In genomic region chr7:30027065-30027456, GRCh38 we compare ENCODE assay signal across 8 cellular contexts. TPM values are rescaled to one million over a fixed set of nuclear protein-coding genes. Genes with fewer than 3 reads are reported as not detected.
A peak's percentile ranks its signal among the peaks of the same experiment; 100 is the strongest.
DNase-seq lines count a peak whose midpoint lies in the region; ATAC-seq, FAIRE-seq and TF ChIP-seq lines count a peak whose summit lies in the region.

No MANE protein-coding gene starts in this region.

- CTCF ChIA-PET in Caco-2 (lab: Charles Lee) = interaction anchor here (3.3 kb wide), 1 partner anchor 35 kb away, joined by 15 read pairs; no protein-coding TSS in a partner anchor
- CTCF ChIA-PET in K562 (lab: Yijun Ruan, JAX; ENCODE audit: low intra/inter-chr PET ratio) = no interaction called here

- H3K4me1 ChIP-seq in Caco-2 (peaks cover 8% of the 10 kb centered on the region), OCI-LY3 (ENCODE audit: low read length) (peaks cover 23% of the 10 kb centered on the region), K562 (replicated peaks in 1 of 2; ENCODE audit: control insufficient read depth in 2 of 2, insufficient read depth in 2 of 2, low read length in 2 of 2) (peaks cover 10 to 17% of the 10 kb centered on the region in 2 experiments; a peak in 3 of 5 replicates)

- peak overlapping the region; percentile 98 for H3K27ac ChIP-seq in OCI-LY3 (ENCODE audit: low read length)
- peak overlapping the region; percentile 76 for H3K27ac ChIP-seq in K562 (ENCODE audit: extremely low read depth, low read depth, low read length)

- H3K36me3 Mint-ChIP-seq in Caco-2 (ENCODE audit: insufficient read depth, unreplicated experiment) = peaks cover 12% of the 10 kb centered on the region

- in situ Hi-C loops in K562 (cut with MboI) = no loop called here

- H2AFZ ChIP-seq in OCI-LY3 (ENCODE audit: low read depth, low read length) (0 out of 2 replicates have a peak overlapping the region, but pooled peaks have one; percentile 42), K562 (ENCODE audit: low read depth, low read length) (peak overlapping the region; percentile 98)

- intact Hi-C loops in Caco-2 (cut with micrococcal nuclease; ENCODE audit: unreplicated experiment) (loop anchor here (2.0 kb wide), 1 partner anchor 36 kb away; no protein-coding TSS in a partner anchor), K562 (cut with micrococcal nuclease) (loop anchor here (5.0 kb wide), 1 partner anchor 110 kb away; no protein-coding TSS in a partner anchor)

- DNase-seq in Caco-2 (no peak), K562 (ENCODE audit: extremely low read depth in 1 of 4, low spot score in 3 of 4) (peak in 1 of 4 experiments; percentile 16), NCI-H2029 treated with DMSO at 0.1 percent for 48 hours (lab: John Stamatoyannopoulos, UW) (no peak)
- peak; percentile 26 for DNase-seq in stimulated activated CD4-positive, alpha-beta T cell treated with anti-CD3 and anti-CD28 coated beads, Interleukin-2, amount 100 ng/mL, for 4 hours (ENCODE audit: low read depth)

- POLR2A ChIA-PET in Caco-2 (lab: Charles Lee) (no interaction called here), K562 (lab: Yijun Ruan, JAX) (interaction anchor here (0.7 to 1.7 kb wide), 6 partner anchors 9 to 91 kb away, joined by 3 to 11 read pairs (median 4); no protein-coding TSS in a partner anchor)

- no peaks in the 10 kb centered on the region for H3K27me3 Mint-ChIP-seq in Caco-2 (ENCODE audit: insufficient read depth, unreplicated experiment)

- BruUV-seq in Caco-2 (replicated peaks; lab: Mats Ljungman, UMichigan) (no TSS peak), K562 (replicated peaks; lab: Mats Ljungman, UMichigan) (TSS peak; percentile 30)

- 4% methylated on average over 10 of the region's 10 CpGs for WGBS in K562 (ENCODE audit: insufficient coverage, low coverage, missing lambda C conversion rate)

- H3K27ac Mint-ChIP-seq in Caco-2 (ENCODE audit: unreplicated experiment) = peak overlapping the region; percentile 94

- no peaks in the 10 kb centered on the region for H3K9me1 ChIP-seq in K562 (ENCODE audit: control insufficient read depth, insufficient read depth, low read length)

- H3K27me3 ChIP-seq in Caco-2 (replicated peaks; ENCODE audit: control insufficient read depth, insufficient read depth, low read length) (no peaks in the 10 kb centered on the region), OCI-LY3 (ENCODE audit: low read depth, low read length) (no peaks in the 10 kb centered on the region), K562 (ENCODE audit: control insufficient read depth in 2 of 2, insufficient read depth in 2 of 2, low read length in 2 of 2) (no peaks in the 10 kb centered on the region)

- H3K4me3 Mint-ChIP-seq in Caco-2 (ENCODE audit: unreplicated experiment) = no peak overlapping the region

- H3K36me3 ChIP-seq in Caco-2 (ENCODE audit: control insufficient read depth, insufficient read depth, low read length) (no peaks in the 10 kb centered on the region), OCI-LY3 (replicated peaks; ENCODE audit: low read depth, low read length) (peaks cover 3% of the 10 kb centered on the region), K562 (ENCODE audit: control insufficient read depth, insufficient read depth, low read length) (peaks cover 21% of the 10 kb centered on the region)

- H3K79me2 ChIP-seq in OCI-LY3 (ENCODE audit: low read length) = peaks cover 73% of the 10 kb centered on the region
- H3K79me2 ChIP-seq in K562 (ENCODE audit: control insufficient read depth, insufficient read depth, low read length) = peaks cover 87% of the 10 kb centered on the region

- H3K9me3 ChIP-seq in Caco-2 = no peaks in the 10 kb centered on the region
- no peaks in the 10 kb centered on the region for H3K9me3 ChIP-seq in OCI-LY3 (ENCODE audit: insufficient read depth, low read length)
- H3K9me3 ChIP-seq in K562 (replicated peaks; ENCODE audit: control insufficient read depth, insufficient read depth, low read depth, low read length) = no peaks in the 10 kb centered on the region

- no peak for TF ChIP-seq RAD21 in K562 (CRISPR knock-in tag; conservative IDR thresholded peaks at IDR 0.05 in 1 of 2, IDR thresholded peaks at IDR 0.05 in 1 of 2)

- H3K9me3 Mint-ChIP-seq in Caco-2 (ENCODE audit: unreplicated experiment) = no peaks in the 10 kb centered on the region

- H4K20me1 ChIP-seq in OCI-LY3 (ENCODE audit: insufficient read depth, low read length) (peaks cover 42% of the 10 kb centered on the region), K562 (replicated peaks; ENCODE audit: control insufficient read depth, insufficient read depth, low read length) (no peaks in the 10 kb centered on the region; the same call in 1 of the 2 replicates)

- no peak for TF ChIP-seq EP300 in K562 (IDR thresholded peaks at IDR 0.05; ENCODE audit: low read length)

- no peak for TF ChIP-seq POLR2A in K562 (conservative IDR thresholded peaks at IDR 0.05)

- H3K4me3 ChIP-seq in Caco-2 (ENCODE audit: low read depth, low read length) (peak overlapping the region; percentile 89), OCI-LY3 (ENCODE audit: low read length) (peak overlapping the region; percentile 88), K562 (peak overlapping the region; percentile 82)

- TF ChIP-seq CTCF in Caco-2 (IDR thresholded peaks at IDR 0.05; ENCODE audit: insufficient read depth in 1 of 2, low read depth in 1 of 2, low read length in 1 of 2, severe bottlenecking in 1 of 2, unreplicated experiment in 1 of 2) = no peak
- TF ChIP-seq CTCF in OCI-LY3 (IDR thresholded peaks at IDR 0.05; ENCODE audit: low read depth, low read length) = no peak
- no peak for TF ChIP-seq CTCF in K562 (IDR thresholded peaks at IDR 0.05 in 2 of 3, conservative IDR thresholded peaks at IDR 0.05 in 1 of 3; ENCODE audit: insufficient read depth in 2 of 3, low read depth in 1 of 3, low read length in 3 of 3)

- H3K4me1 Mint-ChIP-seq in Caco-2 (ENCODE audit: low read depth, unreplicated experiment) = peaks cover 15% of the 10 kb centered on the region

- FAIRE-seq in K562 (lab: Jason Lieb, UNC) (no peak), islet of Langerhans (lab: Jason Lieb, UNC) (peak; percentile 51)

- ATAC-seq in GM21786 (IDR thresholded peaks at IDR 0.05; ENCODE audit: unreplicated experiment) = peak; percentile 21
- peak; percentile 0; the same call in 2 of the 3 replicates for ATAC-seq in K562
- no peak for ATAC-seq in HG03280 (IDR thresholded peaks at IDR 0.05; ENCODE audit: unreplicated experiment)

- H3K4me2 ChIP-seq in OCI-LY3 (ENCODE audit: low read length) = peak overlapping the region; percentile 95
- peak overlapping the region; percentile 95 for H3K4me2 ChIP-seq in K562 (ENCODE audit: insufficient read depth, low read length)

- H3K9ac ChIP-seq in OCI-LY3 (ENCODE audit: low read length) = peak overlapping the region; percentile 98
- H3K9ac ChIP-seq in K562 (ENCODE audit: insufficient read depth in 1 of 2, low read depth in 2 of 2, low read length in 2 of 2) = peak overlapping the region; percentile 38 to 74; a peak in 3 of 4 replicates

RNA-seq across cellular contexts. Expression of gene FKBP14, which starts 0.6 kb away (rescaled TPM):
- total RNA-seq in Caco-2 (2022) = 17.5 and 20.3 TPM in 2 replicates
- 31.4 and 70.2 TPM in 2 replicates for total RNA-seq in K562 (2011; cell fraction: chromatin; rRNA removed; ENCODE audit: low replicate concordance)
- total RNA-seq in K562 (2011; cell fraction: nucleolus; rRNA removed) = 21.6 and 22.7 TPM in 2 replicates
- 37.8 and 59.8 TPM in 2 replicates for total RNA-seq in K562 (2011; cell fraction: nucleoplasm; rRNA removed)
- 5.3 and 9.2 TPM in 2 replicates for total RNA-seq in K562 (2014; rRNA removed)
- 27.9 and 33.3 TPM in 2 replicates for total RNA-seq in K562 (2014; rRNA removed; fragmentation: Illumina TruSeq; extraction: Trizol)
- 17.6 and 19.1 TPM in 2 replicates for total RNA-seq in K562 (2015; rRNA removed; fragmentation: Illumina TruSeq; extraction: Trizol)
- 13.4 and 15.3 TPM in 2 replicates for total RNA-seq in K562 (2021)
- 23.1 and 26.9 TPM in 2 replicates for polyA plus RNA-seq in K562 (2011; rRNA removed)
- 4.3 and 12.2 TPM in 2 replicates for polyA plus RNA-seq in K562 (2011; cell fraction: cytosol; rRNA removed)
- polyA plus RNA-seq in K562 (2011; cell fraction: nucleus; rRNA removed) = 7.8 and 10.1 TPM in 2 replicates
- polyA plus RNA-seq in K562 (2012) = 10.6 and 12.8 TPM in 2 replicates
- polyA plus RNA-seq in K562 (2014; fragmentation: Illumina TruSeq; extraction: Trizol) = 14.9 and 20.5 TPM in 2 replicates
- polyA plus RNA-seq in K562 (2014; fragmentation: Nextera tagmentation; extraction: Ambion mirVana) = 10 to 100 TPM; 10.3 to 12.4 TPM
- polyA plus RNA-seq in K562 (2014; rRNA removed) = 14.3 and 15.3 TPM in 2 replicates
- polyA minus RNA-seq in K562 (2011; rRNA and poly(A)+ RNA removed) = 25.1 and 31.6 TPM in 2 replicates
- polyA minus RNA-seq in K562 (2011; cell fraction: cytosol; rRNA and poly(A)+ RNA removed) = 7.8 and 8.0 TPM in 2 replicates
- polyA minus RNA-seq in K562 (2011; cell fraction: nucleus; rRNA and poly(A)+ RNA removed) = 11.0 and 20.3 TPM in 2 replicates

RNA-seq across cellular contexts. Expression of gene PLEKHA8, which starts 1.2 kb away (rescaled TPM):
- total RNA-seq in Caco-2 (2022) (32.5 and 34.1 TPM in 2 replicates), K562 (2014; rRNA removed) (9.5 and 10.0 TPM in 2 replicates), K562 (2014; rRNA removed; fragmentation: Illumina TruSeq; extraction: Trizol) (14.5 and 16.0 TPM in 2 replicates), K562 (2015; rRNA removed; fragmentation: Illumina TruSeq; extraction: Trizol) (12.0 and 12.8 TPM in 2 replicates), K562 (2021) (14.6 and 16.3 TPM in 2 replicates)
- total RNA-seq in K562 (2011; cell fraction: chromatin; rRNA removed; ENCODE audit: low replicate concordance) = 13.8 and 31.1 TPM in 2 replicates
- 6.5 and 8.7 TPM in 2 replicates for total RNA-seq in K562 (2011; cell fraction: nucleolus; rRNA removed)
- total RNA-seq in K562 (2011; cell fraction: nucleoplasm; rRNA removed) = 20.2 and 32.7 TPM in 2 replicates
- polyA plus RNA-seq in K562 (2011; rRNA removed) (12.4 and 15.1 TPM in 2 replicates), K562 (2014; fragmentation: Illumina TruSeq; extraction: Trizol) (10.3 and 11.8 TPM in 2 replicates), K562 (2014; fragmentation: Nextera tagmentation; extraction: Ambion mirVana) (1 to 10 TPM; 3.2 to 3.9 TPM), K562 (2014; rRNA removed) (6.0 and 7.8 TPM in 2 replicates)
- polyA plus RNA-seq in K562 (2011; cell fraction: cytosol; rRNA removed) = 3.1 and 8.1 TPM in 2 replicates
- polyA plus RNA-seq in K562 (2011; cell fraction: nucleus; rRNA removed) = 11.5 and 23.8 TPM in 2 replicates
- polyA plus RNA-seq in K562 (2012) = 7.7 and 8.1 TPM in 2 replicates
- polyA minus RNA-seq in K562 (2011; rRNA and poly(A)+ RNA removed) = 19.2 and 27.7 TPM in 2 replicates
- 7.1 and 8.4 TPM in 2 replicates for polyA minus RNA-seq in K562 (2011; cell fraction: cytosol; rRNA and poly(A)+ RNA removed)
- 12.5 and 25.8 TPM in 2 replicates for polyA minus RNA-seq in K562 (2011; cell fraction: nucleus; rRNA and poly(A)+ RNA removed)

RNA-seq across cellular contexts. Expression of gene SCRN1, which starts 37.5 kb away (rescaled TPM):
- total RNA-seq in Caco-2 (2022) (90.2 and 92.9 TPM in 2 replicates), K562 (2014; rRNA removed) (0.16 and 1.4 TPM in 2 replicates), K562 (2014; rRNA removed; fragmentation: Illumina TruSeq; extraction: Trizol) (0.15 and 0.19 TPM in 2 replicates), K562 (2015; rRNA removed; fragmentation: Illumina TruSeq; extraction: Trizol) (0.18 and 0.34 TPM in 2 replicates), K562 (2021) (0.33 and 0.49 TPM in 2 replicates)
- total RNA-seq in K562 (2011; cell fraction: chromatin; rRNA removed; ENCODE audit: low replicate concordance) = 0.07 and 0.35 TPM in 2 replicates
- total RNA-seq in K562 (2011; cell fraction: nucleolus; rRNA removed) = under 0.01 and 0.13 TPM in 2 replicates
- 0.23 and 0.37 TPM in 2 replicates for total RNA-seq in K562 (2011; cell fraction: nucleoplasm; rRNA removed)
- polyA plus RNA-seq in K562 (2011; rRNA removed) (0.15 and 0.60 TPM in 2 replicates), K562 (2014; fragmentation: Illumina TruSeq; extraction: Trizol) (0.13 and 0.24 TPM in 2 replicates), K562 (2014; fragmentation: Nextera tagmentation; extraction: Ambion mirVana) (under 1 TPM; 0.20 to 0.34 TPM), K562 (2014; rRNA removed) (0.09 and 0.20 TPM in 2 replicates)
- polyA plus RNA-seq in K562 (2011; cell fraction: cytosol; rRNA removed) = 0.10 and 0.24 TPM in 2 replicates
- polyA plus RNA-seq in K562 (2011; cell fraction: nucleus; rRNA removed) = 0.06 and 0.28 TPM in 2 replicates
- polyA plus RNA-seq in K562 (2012) = 0.14 and 0.19 TPM in 2 replicates
- 0.18 and 0.51 TPM in 2 replicates for polyA minus RNA-seq in K562 (2011; rRNA and poly(A)+ RNA removed)
- polyA minus RNA-seq in K562 (2011; cell fraction: cytosol; rRNA and poly(A)+ RNA removed) = 0.57 and 1.2 TPM in 2 replicates
- 0.11 TPM in 1 of 2 replicates, not detected in the other for polyA minus RNA-seq in K562 (2011; cell fraction: nucleus; rRNA and poly(A)+ RNA removed)

Comparison
In these comparisons a context has a peak if more than half of its experiments do, and no peak if none do; other contexts are left out.
1. RNA of gene SCRN1, which starts 37.5 kb away (total RNA-seq): 90.2 to 92.9 TPM in Caco-2; under 0.01 to 1.4 TPM in K562; every median in the first group is over 10 times any median in the second.
2. Peak in every context shown above with its lines, with median percentiles within 50 percentile points of each other: H3K4me3 ChIP-seq.